In genomic region chrX:16839852-16840460, GRCh38 we compare ENCODE assay signal across 10 cellular contexts. TPM values are rescaled to one million over a fixed set of nuclear protein-coding genes. Genes with fewer than 3 reads are reported as not detected.
DNase-seq lines count a peak whose midpoint lies in the region; ATAC-seq and TF ChIP-seq lines count a peak whose summit lies in the region.
"Had no signal": no experiment of that assay in that cellular context is flagged by ENCODE, and none has a peak within 500 bp of the region (broad histone marks: within the 10 kb centered on the region; RNA-seq: fewer than 3 reads in every experiment).

No MANE protein-coding gene starts in this region.

- H3K4me1 ChIP-seq in neuronal stem cell (ENCODE audit: control insufficient read depth in 2 of 2, insufficient read depth in 1 of 2, low read depth in 1 of 2, low read length in 2 of 2), result peaks cover 0 to 14% of the 10 kb centered on the region in 2 donors

- peak; percentile 80 for DNase-seq in EH (ENCODE audit: low read depth)
- DNase-seq in M059J (ENCODE audit: low read depth), result peak; percentile 77
- peak; percentile 89 for DNase-seq in choroid plexus epithelial cell (ENCODE audit: low read depth)
- no peak for DNase-seq in neuronal stem cell (ENCODE audit: low spot score)
- no peak for DNase-seq in NCI-H748 (lab: John Stamatoyannopoulos, UW; ENCODE audit: unreplicated experiment)
- DNase-seq: stimulated activated naive CD8-positive, alpha-beta T cell treated with anti-CD3 and anti-CD28 coated beads, Interleukin-15, Interleukin-2, amounts not matched to agents 100 U/mL and 50 U/mL, for 24 hours had no signal

- H2AFZ ChIP-seq in neuronal stem cell (ENCODE audit: low read length), result no peak overlapping the region

- ATAC-seq in GM21619 (IDR thresholded peaks at IDR 0.05; ENCODE audit: unreplicated experiment) (no peak), HG02981 (IDR thresholded peaks at IDR 0.05; ENCODE audit: unreplicated experiment) (no peak), HG03135 (IDR thresholded peaks at IDR 0.05; ENCODE audit: unreplicated experiment) (no peak)
- ATAC-seq: stimulated activated naive CD8-positive, alpha-beta T cell treated with anti-CD3 and anti-CD28 coated beads, Interleukin-15, Interleukin-2, amounts not matched to agents 100 U/mL and 50 U/mL, for 24 hours had no signal

- no peak overlapping the region for H2AK5ac ChIP-seq in neuronal stem cell (ENCODE audit: low read depth, low read length)

- no peak overlapping the region for H4K8ac ChIP-seq in neuronal stem cell (ENCODE audit: low read depth, low read length)

- H3K18ac ChIP-seq in neuronal stem cell (ENCODE audit: low read length), result no peak overlapping the region

- H3K4me3 ChIP-seq in choroid plexus epithelial cell (ENCODE audit: low read depth, low read length), result no peak overlapping the region
- H3K4me3 ChIP-seq in neuronal stem cell (ENCODE audit: low read length in 2 of 2), result no peak overlapping the region

- no peak for TF ChIP-seq CTCF in choroid plexus epithelial cell (conservative IDR thresholded peaks at IDR 0.05; ENCODE audit: low read depth, low read length)

- no peak overlapping the region for H3K9ac ChIP-seq in neuronal stem cell (ENCODE audit: low read depth, low read length, poor library complexity)
- H3K9ac ChIP-seq: KMS-11 had no signal

- H3K23ac ChIP-seq in neuronal stem cell (ENCODE audit: low read depth, low read length, poor library complexity), result no peak overlapping the region

- H3K36me3 ChIP-seq in neuronal stem cell (replicated peaks in 1 of 2; ENCODE audit: control insufficient read depth in 2 of 2, insufficient read depth in 2 of 2, low read length in 2 of 2), result peaks cover 5 to 93% of the 10 kb centered on the region in 2 donors

- no peaks in the 10 kb centered on the region for H3K79me1 ChIP-seq in neuronal stem cell (ENCODE audit: low read depth, low read length)

- H2BK12ac ChIP-seq in neuronal stem cell (ENCODE audit: low read length), result no peak overlapping the region

- no peak overlapping the region for H2BK5ac ChIP-seq in neuronal stem cell (ENCODE audit: low read length)

- H3K27me3 ChIP-seq in neuronal stem cell (ENCODE audit: control insufficient read depth in 3 of 3, insufficient read depth in 3 of 3, low read depth in 1 of 3, low read length in 3 of 3), result no peaks in the 10 kb centered on the region

- H3K4ac ChIP-seq in neuronal stem cell (ENCODE audit: low read length), result no peak overlapping the region

- H2BK15ac ChIP-seq in neuronal stem cell (ENCODE audit: low read length), result no peak overlapping the region

- H3K27ac ChIP-seq in neuronal stem cell (replicated peaks; ENCODE audit: low read length), result peak overlapping the region; percentile 35
- H3K27ac ChIP-seq: KMS-11 had no signal

- no peaks in the 10 kb centered on the region for H3K9me3 ChIP-seq in neuronal stem cell (replicated peaks in 1 of 2; ENCODE audit: control insufficient read depth in 2 of 2, insufficient read depth in 1 of 2, low read depth in 1 of 2, low read length in 2 of 2)

- H2BK120ac ChIP-seq in neuronal stem cell (ENCODE audit: low read depth, low read length), result no peak overlapping the region

- H3K4me2 ChIP-seq in neuronal stem cell (ENCODE audit: insufficient read depth, low read length, poor library complexity, severe bottlenecking), result no peak overlapping the region
- H3K4me2 ChIP-seq: KMS-11 had no signal

- no peak overlapping the region for H3K14ac ChIP-seq in neuronal stem cell (ENCODE audit: low read length)

- H4K91ac ChIP-seq in neuronal stem cell (ENCODE audit: low read depth, low read length, poor library complexity), result no peak overlapping the region

- WGBS in neuronal stem cell (ENCODE audit: extremely low coverage in 2 of 2, insufficient read length in 2 of 2, insufficient replicate concordance in 1 of 2), 2 donors, result no CpG with 5 or more reads among the region's 14 CpGs

RNA-seq across cellular contexts. Expression of gene RBBP7, which starts 30.2 kb away (rescaled TPM):
- total RNA-seq in M059J (2014; rRNA removed; shearing (Covaris generic)), result 216 and 229 TPM in 2 replicates
- 200 TPM for polyA plus RNA-seq in neuronal stem cell (2013, experiment 1 of 2)
- polyA plus RNA-seq in neuronal stem cell (2013, experiment 2 of 2), result 200 TPM

RNA-seq across cellular contexts. Expression of gene TXLNG, which starts 53.7 kb away (rescaled TPM):
- 7.2 and 10.7 TPM in 2 replicates for total RNA-seq in M059J (2014; rRNA removed; shearing (Covaris generic))
- polyA plus RNA-seq in neuronal stem cell (2013, experiment 1 of 2), result 13.8 TPM
- polyA plus RNA-seq in neuronal stem cell (2013, experiment 2 of 2), result 14.2 TPM

Comparison
In these comparisons a context has a peak if more than half of its experiments do, and no peak if none do; other contexts are left out.
1. DNase-seq: peak in EH (single experiment), M059J (single experiment) and choroid plexus epithelial cell (single experiment); none in neuronal stem cell (single experiment) and NCI-H748 (single experiment).